In the genomic region with DNA sequence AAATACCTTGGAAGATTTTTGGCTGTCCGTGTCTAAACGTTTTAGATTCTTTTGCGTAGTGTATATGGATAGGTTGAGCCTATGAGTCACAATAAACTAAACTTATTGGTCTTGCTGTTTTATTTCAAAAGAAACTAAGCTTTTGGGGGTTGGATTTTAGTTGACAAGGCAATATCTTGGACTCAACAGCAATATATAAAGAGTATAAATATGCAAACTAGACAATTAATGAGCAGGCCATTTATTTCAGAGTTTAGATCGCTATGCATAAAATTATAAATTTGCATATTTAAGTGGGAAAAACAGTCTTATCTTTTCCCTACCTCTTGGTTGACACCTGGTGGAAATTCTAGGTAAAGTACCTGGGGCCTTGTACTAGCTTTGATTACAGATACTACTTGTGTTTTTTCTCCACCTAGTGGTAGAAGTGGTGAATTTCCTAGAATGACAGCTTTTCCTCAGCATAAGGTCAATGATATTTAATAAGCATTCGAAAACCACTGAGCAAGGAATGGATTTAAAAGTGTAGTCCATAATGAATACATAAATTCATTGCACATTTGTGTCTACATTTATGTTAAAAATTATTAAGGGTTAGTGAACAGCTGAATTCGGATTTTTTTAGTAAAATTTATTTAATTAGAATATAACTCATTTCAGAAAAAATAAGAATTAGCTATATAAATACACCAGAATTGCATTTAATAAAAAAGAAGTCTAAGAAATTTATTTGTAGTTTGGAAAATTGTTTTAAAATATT, we compare ENCODE assay signal across 8 cellular contexts. TPM values are rescaled to one million over a fixed set of nuclear protein-coding genes. Genes with fewer than 3 reads are reported as not detected.
DNase-seq lines count a peak whose midpoint lies in the region; ATAC-seq and TF ChIP-seq lines count a peak whose summit lies in the region.

No MANE protein-coding gene starts in this region.

- DNase-seq in CMK (ENCODE audit: low read depth): peak; percentile 64
- DNase-seq in HT1080 (ENCODE audit: low read depth): peak; percentile 84
- peak; percentile 96 for DNase-seq in NCI-H748 (lab: John Stamatoyannopoulos, UW; ENCODE audit: unreplicated experiment)
- DNase-seq in activated naive CD4-positive, alpha-beta T cell treated with anti-CD3 and anti-CD28 coated beads, Interleukin-2, amount 50 U/mL, for 16 hours: peak; percentile 19
- DNase-seq in globus pallidus (ENCODE audit: low spot score): peak; percentile 93

- TF ChIP-seq CTCF in parathyroid adenoma (IDR thresholded peaks at IDR 0.05): peak; percentile 98

- H3K4me3 ChIP-seq in parathyroid adenoma (ENCODE audit: low read depth, low read length): peak overlapping the region; percentile 100

- no peak overlapping the region for H3K9ac ChIP-seq in parathyroid adenoma

- H3K9me3 ChIP-seq in parathyroid adenoma (ENCODE audit: control insufficient read depth, low read length): no peaks in the 10 kb centered on the region

- ATAC-seq in GM18868 (IDR thresholded peaks at IDR 0.05; ENCODE audit: unreplicated experiment): peak; percentile 6
- no peak for ATAC-seq in GM19455 (IDR thresholded peaks at IDR 0.05; ENCODE audit: unreplicated experiment)

- H3K4me2 ChIP-seq in parathyroid adenoma (ENCODE audit: low read length): peak overlapping the region; percentile 99

- H3K27ac ChIP-seq in parathyroid adenoma: peak overlapping the region; percentile 99

- H3K4me1 ChIP-seq in parathyroid adenoma: peaks cover 10% of the 10 kb centered on the region

- peaks cover 15% of the 10 kb centered on the region for H3K36me3 ChIP-seq in parathyroid adenoma (ENCODE audit: control insufficient read depth, insufficient read depth, low read length)

- peaks cover 14% of the 10 kb centered on the region for H3K79me2 ChIP-seq in parathyroid adenoma

- peak overlapping the region; percentile 79 for H2AFZ ChIP-seq in parathyroid adenoma

- H3K27me3 ChIP-seq in parathyroid adenoma (ENCODE audit: control insufficient read depth, insufficient read depth, low read length): no peaks in the 10 kb centered on the region

RNA-seq across cellular contexts. Expression of gene ARRDC3, which starts 1.7 kb away (rescaled TPM):
- 12.7 and 14.1 TPM in 2 replicates for total RNA-seq in HT1080 (2014; rRNA removed; shearing (Covaris generic))
- 9.9 and 12.6 TPM in 2 replicates for polyA plus RNA-seq in HT1080 (2015; cell fraction: cytosol; rRNA removed)
- 34.4 and 43.8 TPM in 2 replicates for polyA plus RNA-seq in HT1080 (2015; cell fraction: nucleus; rRNA removed)

Comparison
In these comparisons a context has a peak if more than half of its experiments do, and no peak if none do; other contexts are left out.
1. DNase-seq: peak in every context shown above with its lines; median percentile 96 in NCI-H748; 93 in globus pallidus; 84 in HT1080; 64 in CMK; 19 in activated naive CD4-positive, alpha-beta T cell treated with anti-CD3 and anti-CD28 coated beads, Interleukin-2, amount 50 U/mL, for 16 hours.